In the genomic region with DNA sequence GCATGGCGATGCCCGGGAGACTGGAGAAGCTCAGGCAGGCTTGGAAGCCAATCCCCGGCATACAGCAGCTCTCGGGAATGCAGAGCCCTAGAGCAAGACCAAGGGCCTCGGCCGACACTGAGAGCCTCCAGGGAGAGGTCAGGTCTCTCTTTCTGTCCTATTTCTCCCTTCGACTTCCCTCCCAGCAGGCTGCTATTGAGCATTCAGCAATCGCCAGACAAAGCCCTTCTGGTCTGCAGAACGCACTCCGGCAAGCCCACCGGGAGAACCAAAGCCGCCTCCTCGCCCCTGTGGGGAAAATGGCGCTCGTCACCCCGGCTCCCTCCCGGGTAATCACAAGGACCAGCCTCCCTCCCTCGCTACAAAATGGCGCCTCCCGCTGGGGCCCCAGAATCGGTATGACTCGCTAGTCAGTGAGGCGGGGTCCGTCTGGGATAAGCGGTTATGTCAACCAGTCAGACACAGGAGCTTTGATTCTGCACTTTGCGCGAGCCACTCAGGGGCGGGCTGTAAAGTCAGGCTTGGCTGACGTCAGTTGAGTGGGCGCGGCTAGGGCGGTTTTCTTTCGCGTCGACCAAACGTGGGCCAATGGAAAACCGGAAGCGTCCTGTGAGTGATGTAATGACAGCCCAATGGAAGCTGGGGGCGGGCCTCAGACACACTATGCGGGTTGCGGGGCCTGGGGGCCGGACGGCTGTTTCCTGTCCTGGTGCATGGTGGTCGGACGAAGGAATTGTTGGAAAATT, we compare ENCODE assay signal across 8 cellular contexts. TPM values are rescaled to one million over a fixed set of nuclear protein-coding genes. Genes with fewer than 3 reads are reported as not detected.
A peak's percentile ranks its signal among the peaks of the same experiment; 100 is the strongest.
DNase-seq lines count a peak whose midpoint lies in the region; ATAC-seq and TF ChIP-seq lines count a peak whose summit lies in the region.

A gene (plus strand): TSS at position 691 of the 746 bp plus-strand sequence. CDS start 10,297 bp downstream, outside the sequence.

- H3K4me1 ChIP-seq in gastroesophageal sphincter: peaks cover 0 to 32% (median 6%) of the 10 kb centered on the region in 3 donors
- peaks cover 26 to 30% of the 10 kb centered on the region in 2 experiments for H3K4me1 ChIP-seq in neutrophil (ENCODE audit: control insufficient read depth in 1 of 2, insufficient read depth in 1 of 2, low read depth in 1 of 2, low read length in 1 of 2)

- H3K9ac ChIP-seq in SK-N-MC (ENCODE audit: insufficient read length): peak within 1 kb of the TSS; percentile 99

- H3K4me3 ChIP-seq in NB4 (ENCODE audit: low read depth, low read length) (peak within 1 kb of the TSS; percentile 100), SK-N-MC (peak within 1 kb of the TSS; percentile 93), gastroesophageal sphincter (peak within 1 kb of the TSS; percentile 76 to 94), neutrophil (ENCODE audit: low read depth in 1 of 2, low read length in 1 of 2) (peak within 1 kb of the TSS; percentile 85 to 99)

- CTCF ChIA-PET in activated naive CD4-positive, alpha-beta T cell treated with anti-CD3 and anti-CD28 coated beads, Interleukin-2, amount 10 ng/mL, durations not matched to agents 7 days and 5 days (lab: Charles Lee): interaction anchor here (0.6 to 1.5 kb wide), 7 partner anchors 17 to 546 kb away, joined by 3 to 6 read pairs (median 4); no protein-coding TSS in a partner anchor

- peak within 1 kb of the TSS; percentile 91 for H3K4me3 Mint-ChIP-seq in HFFc6
- H3K4me3 Mint-ChIP-seq in activated naive CD4-positive, alpha-beta T cell treated with anti-CD3 and anti-CD28 coated beads, Interleukin-2, amount 10 ng/mL, durations not matched to agents 7 days and 5 days: peak within 1 kb of the TSS; percentile 93

- H3K27ac Mint-ChIP-seq in HFFc6: peak within 1 kb of the TSS; percentile 99
- H3K27ac Mint-ChIP-seq in activated naive CD4-positive, alpha-beta T cell treated with anti-CD3 and anti-CD28 coated beads, Interleukin-2, amount 10 ng/mL, durations not matched to agents 7 days and 5 days: peak within 1 kb of the TSS; percentile 97

- 0 to 4% methylated on average over 9 to 14 of the region's 45 CpGs for WGBS in gastroesophageal sphincter (ENCODE audit: low coverage in 1 of 2), 2 donors

- TF ChIP-seq CTCF in HFFc6 (IDR thresholded peaks at IDR 0.05) (no peak; the same call in 1 of the 2 replicates), NB4 (IDR thresholded peaks at IDR 0.05; ENCODE audit: low read depth, low read length) (no peak), gastroesophageal sphincter (IDR thresholded peaks at IDR 0.05) (peak in 2 of 4 experiments; percentile 21 to 34), neutrophil (IDR thresholded peaks at IDR 0.05) (no peak)

- no peaks in the 10 kb centered on the region for H3K9me3 ChIP-seq in SK-N-MC (ENCODE audit: low read depth, low read length)
- no peaks in the 10 kb centered on the region for H3K9me3 ChIP-seq in gastroesophageal sphincter
- H3K9me3 ChIP-seq in neutrophil: no peaks in the 10 kb centered on the region

- peak within 1 kb of the TSS; percentile 98 for H3K27ac ChIP-seq in SK-N-MC
- peak within 1 kb of the TSS; percentile 97 to 100 (median 98) for H3K27ac ChIP-seq in gastroesophageal sphincter
- H3K27ac ChIP-seq in neutrophil: peak within 1 kb of the TSS; percentile 95
- H3K27ac ChIP-seq in substantia nigra (ENCODE audit: low read depth, low read length, poor library complexity, severe bottlenecking): peak within 1 kb of the TSS; percentile 98

- TF ChIP-seq POLR2A in NB4 (IDR thresholded peaks at IDR 0.05; ENCODE audit: extremely low read depth, insufficient read length): peak; percentile 91
- peak; percentile 88 to 96 for TF ChIP-seq POLR2A in gastroesophageal sphincter (IDR thresholded peaks at IDR 0.05)

- H3K36me3 ChIP-seq in SK-N-MC (ENCODE audit: insufficient read depth, low read length): peaks cover 7% of the 10 kb centered on the region; the same call in 1 of the 2 replicates
- no peaks in the 10 kb centered on the region for H3K36me3 ChIP-seq in gastroesophageal sphincter
- H3K36me3 ChIP-seq in neutrophil: no peaks in the 10 kb centered on the region

- peaks cover 20% of the 10 kb centered on the region for H3K36me3 Mint-ChIP-seq in HFFc6 (ENCODE audit: low read depth)
- H3K36me3 Mint-ChIP-seq in activated naive CD4-positive, alpha-beta T cell treated with anti-CD3 and anti-CD28 coated beads, Interleukin-2, amount 10 ng/mL, durations not matched to agents 7 days and 5 days: peaks cover 21% of the 10 kb centered on the region

- peak; percentile 96 for ATAC-seq in gastroesophageal sphincter

- TF ChIP-seq EP300 in gastroesophageal sphincter (IDR thresholded peaks at IDR 0.05): no peak

- H3K27me3 ChIP-seq in gastroesophageal sphincter: no peaks in the 10 kb centered on the region
- no peaks in the 10 kb centered on the region for H3K27me3 ChIP-seq in neutrophil

- H3K9me3 Mint-ChIP-seq in HFFc6: peaks cover 10% of the 10 kb centered on the region
- no peaks in the 10 kb centered on the region for H3K9me3 Mint-ChIP-seq in activated naive CD4-positive, alpha-beta T cell treated with anti-CD3 and anti-CD28 coated beads, Interleukin-2, amount 10 ng/mL, durations not matched to agents 7 days and 5 days

- peaks cover 5% of the 10 kb centered on the region; the same call in 1 of the 2 replicates for H3K27me3 Mint-ChIP-seq in HFFc6 (ENCODE audit: insufficient read depth)
- H3K27me3 Mint-ChIP-seq in activated naive CD4-positive, alpha-beta T cell treated with anti-CD3 and anti-CD28 coated beads, Interleukin-2, amount 10 ng/mL, durations not matched to agents 7 days and 5 days: no peaks in the 10 kb centered on the region

- peaks cover 30% of the 10 kb centered on the region for H3K4me1 Mint-ChIP-seq in HFFc6 (ENCODE audit: low read depth)
- H3K4me1 Mint-ChIP-seq in activated naive CD4-positive, alpha-beta T cell treated with anti-CD3 and anti-CD28 coated beads, Interleukin-2, amount 10 ng/mL, durations not matched to agents 7 days and 5 days: peaks cover 32% of the 10 kb centered on the region

- peak; percentile 99 for DNase-seq in GM04503 (ENCODE audit: low read depth)
- DNase-seq in HFFc6: peak; percentile 100
- peak; percentile 99 for DNase-seq in NB4 (ENCODE audit: low read depth)
- DNase-seq in SK-N-MC (ENCODE audit: low read depth, low spot score): peak; percentile 99
- DNase-seq in activated naive CD4-positive, alpha-beta T cell treated with anti-CD3 and anti-CD28 coated beads, Interleukin-2, amount 10 ng/mL, durations not matched to agents 7 days and 5 days: peak; percentile 100
- peak; percentile 96 to 100 (median 100) for DNase-seq in substantia nigra (lab: John Stamatoyannopoulos, UW)

RNA-seq across cellular contexts. Expression of the gene that starts here (rescaled TPM):
- total RNA-seq in HFFc6 (2021; fragmentation: NEBNext Ultra II Directional; extraction: Animal tissue kit (Norgen Biotek cat#: 25700)): 10 to 100 TPM; 17.5 to 23.0 (median 20.7) TPM
- total RNA-seq in gastroesophageal sphincter: 10 to 100 TPM; 33.7 to 72.5 (median 52.5) TPM

Comparison
In these comparisons a context has a peak if more than half of its experiments do, and no peak if none do; other contexts are left out.
1. Peak in every context shown above with its lines: DNase-seq, ATAC-seq, H3K4me3 ChIP-seq and H3K27ac ChIP-seq.